ENCODE assay signal across 9 cellular contexts in genomic region chr1:37518949-37519348, GRCh38. TPM values are rescaled to one million over a fixed set of nuclear protein-coding genes. Genes with fewer than 3 reads are reported as not detected.
DNase-seq lines count a peak whose midpoint lies in the region; ATAC-seq and TF ChIP-seq lines count a peak whose summit lies in the region.
"Not testable (repeated sequence)": the region's sequence is repeated elsewhere in the genome, so short reads cannot be mapped to it uniquely, and the experiment has no call there.
"Had no signal": no experiment of that assay in that cellular context is flagged by ENCODE, and none has a peak within 500 bp of the region (broad histone marks: within the 10 kb centered on the region; RNA-seq: fewer than 3 reads in every experiment).

No MANE protein-coding gene starts in this region.

- not testable (repeated sequence) for H3K9me3 Mint-ChIP-seq in activated CD4-positive, alpha-beta T cell treated with anti-CD3 and anti-CD28 coated beads for 36 hours (ENCODE audit: low read depth); nephron

- H3K27ac ChIP-seq in thymus (ENCODE audit: low read depth), result peak overlapping the region; percentile 65

- peaks cover 24% of the 10 kb centered on the region for H3K4me1 Mint-ChIP-seq in activated CD4-positive, alpha-beta T cell treated with anti-CD3 and anti-CD28 coated beads for 36 hours
- peaks cover 12% of the 10 kb centered on the region for H3K4me1 Mint-ChIP-seq in nephron

- not testable (repeated sequence) for H3K36me3 Mint-ChIP-seq in activated CD4-positive, alpha-beta T cell treated with anti-CD3 and anti-CD28 coated beads for 36 hours (ENCODE audit: low read depth); nephron (ENCODE audit: low read depth)

- intact Hi-C loops in activated CD4-positive, alpha-beta T cell treated with anti-CD3 and anti-CD28 coated beads for 36 hours (cut with DNase I, micrococcal nuclease), result not testable (repeated sequence)

- 59% methylated on average over 15 of the region's 15 CpGs for WGBS in thymus

- peak; percentile 29 for DNase-seq in Jurkat, Clone E6-1 (ENCODE audit: low read depth, low spot score)
- DNase-seq in activated CD4-positive, alpha-beta T cell treated with anti-CD3 and anti-CD28 coated beads for 36 hours, result peak; percentile 69
- DNase-seq in activated CD8-positive, alpha-beta memory T cell treated with anti-CD3 and anti-CD28 coated beads, Interleukin-2, amount 50 U/mL, for 24 hours (ENCODE audit: extremely low read depth), result peak; percentile 40
- DNase-seq in activated effector memory CD4-positive, alpha-beta T cell treated with anti-CD3 and anti-CD28 coated beads, Interleukin-2, amount 50 U/mL, for 16 hours, result peak; percentile 76
- peak; percentile 50 for DNase-seq in effector CD8-positive, alpha-beta T cell (lab: John Stamatoyannopoulos, UW)
- DNase-seq in stimulated activated CD4-positive, alpha-beta T cell treated with anti-CD3 and anti-CD28 coated beads, Interleukin-4, amount 100 ng/mL, for 24 hours, result peak; percentile 22

- CTCF ChIA-PET in activated CD4-positive, alpha-beta T cell treated with anti-CD3 and anti-CD28 coated beads for 36 hours (lab: Charles Lee), result interaction anchor here (1.1 to 1.8 kb wide), 2 partner anchors 10 to 163 kb away, joined by 3 to 4 read pairs; no protein-coding TSS in a partner anchor

- not testable (repeated sequence) for H3K27me3 Mint-ChIP-seq in activated CD4-positive, alpha-beta T cell treated with anti-CD3 and anti-CD28 coated beads for 36 hours
- H3K27me3 Mint-ChIP-seq in nephron (ENCODE audit: low read depth), result peaks cover 16% of the 10 kb centered on the region

- peak overlapping the region; percentile 83 for H3K27ac Mint-ChIP-seq in activated CD4-positive, alpha-beta T cell treated with anti-CD3 and anti-CD28 coated beads for 36 hours
- H3K27ac Mint-ChIP-seq in nephron, result peak overlapping the region in 1 of 3 experiments; percentile 22

- TF ChIP-seq CTCF in nephron (IDR thresholded peaks at IDR 0.05; ENCODE audit: unreplicated experiment in 3 of 3), result not testable (repeated sequence)

- H3K4me3 ChIP-seq in Jurkat, Clone E6-1 (ENCODE audit: low read length), result not testable (repeated sequence)
- peak overlapping the region; percentile 23 for H3K4me3 ChIP-seq in thymus (ENCODE audit: low read length)

- H3K36me3 ChIP-seq in thymus (ENCODE audit: control insufficient read depth, insufficient read depth), result not testable (repeated sequence)

- ATAC-seq in activated CD4-positive, alpha-beta T cell treated with anti-CD3 and anti-CD28 coated beads for 36 hours, result not testable (repeated sequence)

- H3K4me1 ChIP-seq in thymus (ENCODE audit: control insufficient read depth, insufficient read depth, low read length), result not testable (repeated sequence)

- H3K9me3 ChIP-seq in thymus (ENCODE audit: control insufficient read depth), result not testable (repeated sequence)

- POLR2A ChIA-PET in activated CD4-positive, alpha-beta T cell treated with anti-CD3 and anti-CD28 coated beads for 36 hours (lab: Charles Lee), result interaction anchor here (1.2 kb wide), 1 partner anchor 44 kb away, joined by 3 read pairs; the partner anchor contains the start of gene ZC3H12A

- not testable (repeated sequence) for H3K27me3 ChIP-seq in thymus (ENCODE audit: control insufficient read depth, insufficient read depth)

- H3K4me3 Mint-ChIP-seq in activated CD4-positive, alpha-beta T cell treated with anti-CD3 and anti-CD28 coated beads for 36 hours, result peak overlapping the region; percentile 78
- H3K4me3 Mint-ChIP-seq in nephron, result peak overlapping the region; percentile 52 to 67 (median 63)

RNA-seq across cellular contexts. Expression of gene MEAF6, which starts 4.4 kb away (rescaled TPM):
- 104 TPM for polyA plus RNA-seq in Jurkat, Clone E6-1 (2012; ENCODE audit: insufficient read depth, insufficient read length)
- 10 to 100 TPM; 66.8 to 72.2 TPM for total RNA-seq in activated CD4-positive, alpha-beta T cell treated with anti-CD3 and anti-CD28 coated beads for 36 hours
- polyA plus RNA-seq in thymus, result 107 TPM

RNA-seq across cellular contexts. Expression of gene SNIP1, which starts 35.1 kb away (rescaled TPM):
- polyA plus RNA-seq in Jurkat, Clone E6-1 (2012; ENCODE audit: insufficient read depth, insufficient read length), result 22.9 TPM
- 10 to 100 TPM; 18.7 to 21.3 TPM for total RNA-seq in activated CD4-positive, alpha-beta T cell treated with anti-CD3 and anti-CD28 coated beads for 36 hours
- polyA plus RNA-seq in thymus, result 9.9 TPM

RNA-seq across cellular contexts. Expression of gene DNALI1, which starts 37.8 kb away (rescaled TPM):
- not detected for polyA plus RNA-seq in Jurkat, Clone E6-1 (2012; ENCODE audit: insufficient read depth, insufficient read length)
- under 1 TPM in 1 of 2 experiments, not detected in 1; 0.16 TPM for total RNA-seq in activated CD4-positive, alpha-beta T cell treated with anti-CD3 and anti-CD28 coated beads for 36 hours
- polyA plus RNA-seq in thymus, result 2.1 TPM
- total RNA-seq: PC-9 had no signal

RNA-seq across cellular contexts. Expression of gene ZC3H12A, which starts 44.6 kb away (rescaled TPM):
- 8.0 TPM for polyA plus RNA-seq in Jurkat, Clone E6-1 (2012; ENCODE audit: insufficient read depth, insufficient read length)
- total RNA-seq in activated CD4-positive, alpha-beta T cell treated with anti-CD3 and anti-CD28 coated beads for 36 hours, result 10 to 100 TPM; 29.7 to 31.2 TPM
- 11.7 TPM for polyA plus RNA-seq in thymus

Comparison
In these comparisons a context has a peak if more than half of its experiments do, and no peak if none do; other contexts are left out.
1. DNase-seq: peak in every context shown above with its lines; median percentile 76 in activated effector memory CD4-positive, alpha-beta T cell treated with anti-CD3 and anti-CD28 coated beads, Interleukin-2, amount 50 U/mL, for 16 hours; 69 in activated CD4-positive, alpha-beta T cell treated with anti-CD3 and anti-CD28 coated beads for 36 hours; 50 in effector CD8-positive, alpha-beta T cell; 40 in activated CD8-positive, alpha-beta memory T cell treated with anti-CD3 and anti-CD28 coated beads, Interleukin-2, amount 50 U/mL, for 24 hours; 29 in Jurkat, Clone E6-1; 22 in stimulated activated CD4-positive, alpha-beta T cell treated with anti-CD3 and anti-CD28 coated beads, Interleukin-4, amount 100 ng/mL, for 24 hours.